Comparison of ENCODE assay signal across 3 cellular contexts in the genomic region with DNA sequence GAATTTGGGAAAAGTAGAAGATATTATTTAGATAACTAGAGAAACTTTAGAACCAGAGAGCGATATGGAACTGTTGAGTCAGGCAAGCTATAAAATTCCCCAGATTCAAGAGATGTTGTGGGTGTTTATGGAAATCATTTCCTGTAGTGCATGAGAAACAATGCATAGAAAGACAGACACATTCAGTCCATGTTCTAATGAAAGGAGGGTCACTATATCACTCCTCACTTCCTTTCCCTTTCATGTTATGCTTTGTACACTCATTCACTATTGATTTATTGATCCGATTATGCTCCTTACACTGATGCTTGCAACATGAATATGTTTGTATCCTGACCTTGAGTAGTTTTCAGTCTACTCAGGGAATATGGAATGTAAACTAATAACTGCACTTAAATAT.
TF ChIP-seq lines count a peak whose summit lies in the region.

No MANE protein-coding gene starts in this region.

TF ChIP-seq in HepG2, 621 proteins besides CTCF, POLR2A, EP300 and RAD21 (continues in another document):
- no peak for TF ChIP-seq CREM (IDR thresholded peaks at IDR 0.05)
- TF ChIP-seq CREM (CRISPR knock-in tag; IDR thresholded peaks at IDR 0.05): no peak
- TF ChIP-seq ZKSCAN8 (CRISPR knock-in tag; IDR thresholded peaks at IDR 0.05; ENCODE audit: borderline replicate concordance): no peak
- TF ChIP-seq KAT2B (IDR thresholded peaks at IDR 0.05; ENCODE audit: borderline replicate concordance, low read depth, low read length): peak; percentile 97
- TF ChIP-seq ZNF547 (CRISPR knock-in tag; IDR thresholded peaks at IDR 0.05): no peak
- no peak for TF ChIP-seq RBAK (CRISPR knock-in tag; IDR thresholded peaks at IDR 0.05)
- peak; percentile 58; the same call in 1 of the 2 replicates for TF ChIP-seq BCL6 (CRISPR knock-in tag; IDR thresholded peaks at IDR 0.05)
- TF ChIP-seq MTF1 (CRISPR knock-in tag; IDR thresholded peaks at IDR 0.05): no peak
- TF ChIP-seq SAFB2 (CRISPR knock-in tag; IDR thresholded peaks at IDR 0.05; ENCODE audit: borderline replicate concordance, low read depth): no peak
- TF ChIP-seq ONECUT2 (CRISPR knock-in tag; IDR thresholded peaks at IDR 0.05): peak; percentile 98
- peak; percentile 69; the same call in 1 of the 2 replicates for TF ChIP-seq MIXL1 (CRISPR knock-in tag; IDR thresholded peaks at IDR 0.05)
- TF ChIP-seq CREBL2 (CRISPR knock-in tag; IDR thresholded peaks at IDR 0.05; ENCODE audit: borderline replicate concordance): no peak
- TF ChIP-seq TCF7 (IDR thresholded peaks at IDR 0.05; ENCODE audit: low read depth): peak; percentile 79; the same call in 1 of the 2 replicates
- peak; percentile 48; the same call in 1 of the 2 replicates for TF ChIP-seq HDAC1 (CRISPR knock-in tag; IDR thresholded peaks at IDR 0.05)
- TF ChIP-seq NCOA2 (CRISPR knock-in tag; IDR thresholded peaks at IDR 0.05): peak; percentile 55; the same call in 1 of the 2 replicates
- no peak for TF ChIP-seq ZBTB7A (CRISPR knock-in tag; IDR thresholded peaks at IDR 0.05)
- TF ChIP-seq ZFP82 (CRISPR knock-in tag; IDR thresholded peaks at IDR 0.05; ENCODE audit: borderline replicate concordance): no peak
- 0 out of 2 replicates have a peak, but pooled peaks have one; percentile 22 for TF ChIP-seq THAP11 (CRISPR knock-in tag; IDR thresholded peaks at IDR 0.05)
- TF ChIP-seq PHF21A (CRISPR knock-in tag; IDR thresholded peaks at IDR 0.05): no peak
- TF ChIP-seq ETV5 (CRISPR knock-in tag; IDR thresholded peaks at IDR 0.05; ENCODE audit: borderline replicate concordance): peak; percentile 53; the same call in 1 of the 2 replicates
- TF ChIP-seq PHB2 (IDR thresholded peaks at IDR 0.05; ENCODE audit: partially characterized antibody): no peak
- TF ChIP-seq RXRA (CRISPR knock-in tag; IDR thresholded peaks at IDR 0.05): no peak
- no peak for TF ChIP-seq ZBTB43 (CRISPR knock-in tag; conservative IDR thresholded peaks at IDR 0.05)
- TF ChIP-seq PLRG1 (conservative IDR thresholded peaks at IDR 0.05): no peak
- TF ChIP-seq ZBTB34 (CRISPR knock-in tag; IDR thresholded peaks at IDR 0.05): no peak
- no peak for TF ChIP-seq SOX6 (IDR thresholded peaks at IDR 0.05)
- TF ChIP-seq SOX6 (CRISPR knock-in tag; IDR thresholded peaks at IDR 0.05): peak; percentile 75
- no peak for TF ChIP-seq JUN (CRISPR knock-in tag; IDR thresholded peaks at IDR 0.05)
- TF ChIP-seq NFIC (IDR thresholded peaks at IDR 0.05; ENCODE audit: low read length): peak; percentile 49; the same call in 1 of the 2 replicates

TF ChIP-seq in HEK293, 187 proteins besides CTCF, POLR2A, EP300 and RAD21:
- TF ChIP-seq TCF7L2 (IDR thresholded peaks at IDR 0.05; ENCODE audit: borderline replicate concordance, low read depth, low read length) (peak; percentile 49; the same call in 1 of the 2 replicates), HOXC10 (CRISPR knock-in tag; IDR thresholded peaks at IDR 0.05) (no peak)

TF ChIP-seq in H1, 55 proteins besides CTCF, POLR2A, EP300 and RAD21:
- TF ChIP-seq E2F6 (IDR thresholded peaks at IDR 0.05): no peak
